28 cellular contexts compared by ENCODE assay signal in the genomic region with DNA sequence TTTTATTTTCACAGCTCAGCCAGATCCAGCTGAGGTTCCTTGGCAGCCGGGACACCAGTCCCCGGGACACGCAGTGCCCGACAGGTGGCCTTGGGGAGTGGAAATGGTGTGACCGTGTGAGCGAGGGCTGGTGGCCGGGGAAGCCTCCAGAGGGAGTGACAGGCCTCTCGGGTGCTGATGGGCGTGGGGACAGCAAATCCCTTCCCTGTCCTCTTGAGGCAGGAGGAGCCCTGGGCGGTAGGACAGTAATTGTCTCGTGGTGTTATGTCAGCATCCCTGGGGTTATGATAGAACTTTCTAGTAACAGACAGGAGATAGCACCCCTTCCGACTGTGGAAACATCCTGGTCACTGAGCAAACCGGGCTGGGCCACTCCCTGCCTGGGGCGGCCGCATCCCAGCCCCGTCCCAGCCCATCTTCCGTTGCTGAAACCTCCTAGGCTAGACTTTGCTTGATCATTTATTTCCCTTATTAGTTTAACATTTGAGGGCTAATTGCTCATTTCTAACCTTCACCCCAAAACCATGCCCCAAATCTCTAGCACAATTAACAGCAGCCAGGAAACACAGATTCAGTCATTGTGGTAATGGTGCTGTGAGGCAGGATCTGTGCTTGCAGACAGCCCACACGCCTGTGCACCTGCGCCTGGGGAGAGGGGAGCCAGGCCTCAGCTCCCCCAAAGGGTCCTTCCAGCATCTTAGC.
DNase-seq lines count a peak whose midpoint lies in the region; ATAC-seq and TF ChIP-seq lines count a peak whose summit lies in the region.
"Had no signal": no experiment of that assay in that cellular context is flagged by ENCODE, and none has a peak within 500 bp of the region (broad histone marks: within the 10 kb centered on the region; RNA-seq: fewer than 3 reads in every experiment).

No MANE protein-coding gene starts in this region.

- peaks cover 0 to 2% (median 0%) of the 10 kb centered on the region in 3 donors for H3K36me3 Mint-ChIP-seq in CD8-positive, alpha-beta memory T cell
- H3K36me3 Mint-ChIP-seq in osteocyte (ENCODE audit: unreplicated experiment): no peaks in the 10 kb centered on the region
- H3K36me3 Mint-ChIP-seq: activated naive CD4-positive, alpha-beta T cell treated with anti-CD3 and anti-CD28 coated beads, Interleukin-2, amount 50 U/mL, for 72 hours had no signal

- POLR2A ChIA-PET in CD8-positive, alpha-beta memory T cell (lab: Charles Lee): no interaction called here

- peaks cover 0 to 2% (median 0%) of the 10 kb centered on the region in 5 donors for H3K9me3 Mint-ChIP-seq in CD8-positive, alpha-beta memory T cell
- H3K9me3 Mint-ChIP-seq in osteocyte (ENCODE audit: unreplicated experiment): no peaks in the 10 kb centered on the region
- H3K9me3 Mint-ChIP-seq: activated naive CD4-positive, alpha-beta T cell treated with anti-CD3 and anti-CD28 coated beads, Interleukin-2, amount 50 U/mL, for 72 hours; activated T-helper 2 cell treated with anti-CD3 and anti-CD28 coated beads, Interferon-gamma antibody, Interleukin-2, Interleukin-4, amounts not matched to agents 10 μg/mL and 5 μg/mL and 100 μg/mL, durations not matched to agents 14 hours and 24 hours and 36 hours; T-helper 1 cell treated with Interleukin-12 subunit alpha and Interleukin-12 subunit beta and Interleukin-4 antibody, amounts not matched to agents 30 μg/mL and 1 μg/mL, for 36 hours had no signal

- DNase-seq in Right ventricle myocardium inferior (ENCODE audit: missing footprints) (no peak), cardiac septum (ENCODE audit: low spot score) (no peak), WERI-Rb-1 (peak; percentile 47), right atrium auricular region (ENCODE audit: low spot score) (no peak), activated gamma-delta T cell treated with Interleukin-2 at 50 U/mL for 16 hours (no peak), osteocyte (ENCODE audit: extremely low spot score, unreplicated experiment) (no peak)
- DNase-seq in CD8-positive, alpha-beta memory T cell: no peak
- DNase-seq: ACHN; activated CD4-positive, alpha-beta T cell treated with anti-CD3 and anti-CD28 coated beads for 48 hours; activated CD8-positive, alpha-beta memory T cell treated with anti-CD3 and anti-CD28 coated beads, Interleukin-2, amount 50 U/mL, for 4 hours; anterior cingulate cortex; cortex of kidney; GDM1; GOT3; KG1; mesenchymal stem cell; NCI-H1417 treated with DMSO at 0.1 percent for 48 hours; NCI-H345; stimulated activated CD8-positive, alpha-beta memory T cell treated with anti-CD3 and anti-CD28 coated beads, Interleukin-4, amount 100 ng/mL, for 48 hours; tibial artery had no signal

- H3K27me3 Mint-ChIP-seq in CD8-positive, alpha-beta memory T cell: peaks cover 8 to 30% of the 10 kb centered on the region in 2 donors
- H3K27me3 Mint-ChIP-seq in osteocyte (ENCODE audit: unreplicated experiment): peaks cover 12% of the 10 kb centered on the region

- H3K4me3 ChIP-seq in WERI-Rb-1 (ENCODE audit: low read depth, low read length): no peak overlapping the region
- H3K4me3 ChIP-seq in right atrium auricular region: no peak overlapping the region
- no peak overlapping the region for H3K4me3 ChIP-seq in CD8-positive, alpha-beta memory T cell (ENCODE audit: low read length)
- H3K4me3 ChIP-seq: cardiac muscle cell, SJSA1, skin epidermis, tibial artery had no signal

- H3K4me1 Mint-ChIP-seq in CD8-positive, alpha-beta memory T cell: peaks cover 2 to 7% (median 5%) of the 10 kb centered on the region in 3 donors
- no peaks in the 10 kb centered on the region for H3K4me1 Mint-ChIP-seq in osteocyte (ENCODE audit: unreplicated experiment)

- H3K9me3 ChIP-seq in WERI-Rb-1 (ENCODE audit: severe bottlenecking) (peaks cover 13% of the 10 kb centered on the region), right atrium auricular region (peaks cover 0 to 19% of the 10 kb centered on the region in 2 donors)
- H3K9me3 ChIP-seq in CD8-positive, alpha-beta memory T cell (ENCODE audit: low read length): no peaks in the 10 kb centered on the region
- H3K9me3 ChIP-seq: SJSA1 had no signal

- intact Hi-C loops in Right ventricle myocardium inferior (cut with DNase I) (no loop called here), cardiac septum (cut with DNase I) (no loop called here)

- H3K27ac ChIP-seq in WERI-Rb-1: no peak overlapping the region
- H3K27ac ChIP-seq in right atrium auricular region: peak overlapping the region; percentile 50 to 66
- H3K27ac ChIP-seq in CD8-positive, alpha-beta memory T cell (ENCODE audit: low read depth, low read length): no peak overlapping the region
- H3K27ac ChIP-seq: cardiac muscle cell, SJSA1, skin epidermis, tibial artery had no signal

- ATAC-seq in Right ventricle myocardium inferior (peak; percentile 61), GM19351 (IDR thresholded peaks at IDR 0.05; ENCODE audit: unreplicated experiment) (no peak)
- ATAC-seq: activated naive CD4-positive, alpha-beta T cell treated with anti-CD3 and anti-CD28 coated beads, Interleukin-2, amount 50 U/mL, for 72 hours; esophagus mucosa had no signal

- TF ChIP-seq CTCF in WERI-Rb-1 (IDR thresholded peaks at IDR 0.05; ENCODE audit: low read depth, low read length) (no peak), right atrium auricular region (IDR thresholded peaks at IDR 0.05) (no peak), osteocyte (IDR thresholded peaks at IDR 0.05) (no peak)

- peaks cover 35% of the 10 kb centered on the region for H3K36me3 ChIP-seq in WERI-Rb-1
- H3K36me3 ChIP-seq in right atrium auricular region: peaks cover 3% of the 10 kb centered on the region
- no peaks in the 10 kb centered on the region for H3K36me3 ChIP-seq in CD8-positive, alpha-beta memory T cell (ENCODE audit: insufficient read depth, low read length)
- H3K36me3 ChIP-seq: cardiac muscle cell, SJSA1, tibial artery had no signal

- H3K4me3 Mint-ChIP-seq in CD8-positive, alpha-beta memory T cell: peak overlapping the region in 1 of 7 donors; percentile 23
- no peak overlapping the region for H3K4me3 Mint-ChIP-seq in osteocyte (ENCODE audit: unreplicated experiment)
- H3K4me3 Mint-ChIP-seq: T-helper 1 cell treated with Interleukin-12 subunit alpha and Interleukin-12 subunit beta and Interleukin-4 antibody, amounts not matched to agents 30 μg/mL and 1 μg/mL, for 36 hours had no signal

- CTCF ChIA-PET in CD8-positive, alpha-beta memory T cell (lab: Charles Lee): no interaction called here

- H3K27ac Mint-ChIP-seq in CD8-positive, alpha-beta memory T cell: peak overlapping the region in 1 of 8 donors; percentile 54
- no peak overlapping the region for H3K27ac Mint-ChIP-seq in osteocyte (ENCODE audit: unreplicated experiment)
- H3K27ac Mint-ChIP-seq: activated naive CD4-positive, alpha-beta T cell treated with anti-CD3 and anti-CD28 coated beads, Interleukin-2, amount 50 U/mL, for 72 hours; activated T-helper 2 cell treated with anti-CD3 and anti-CD28 coated beads, Interferon-gamma antibody, Interleukin-2, Interleukin-4, amounts not matched to agents 10 μg/mL and 5 μg/mL and 100 μg/mL, durations not matched to agents 14 hours and 24 hours and 36 hours; T-helper 1 cell treated with Interleukin-12 subunit alpha and Interleukin-12 subunit beta and Interleukin-4 antibody, amounts not matched to agents 30 μg/mL and 1 μg/mL, for 36 hours had no signal

- H3K27me3 ChIP-seq in WERI-Rb-1 (ENCODE audit: insufficient read depth, low read depth, severe bottlenecking) (no peaks in the 10 kb centered on the region), right atrium auricular region (no peaks in the 10 kb centered on the region)
- H3K27me3 ChIP-seq in CD8-positive, alpha-beta memory T cell (ENCODE audit: insufficient read depth, low read length, poor library complexity, severe bottlenecking): no peaks in the 10 kb centered on the region
- H3K27me3 ChIP-seq: cardiac muscle cell had no signal

- H3K4me1 ChIP-seq in right atrium auricular region: no peaks in the 10 kb centered on the region
- no peaks in the 10 kb centered on the region for H3K4me1 ChIP-seq in CD8-positive, alpha-beta memory T cell (ENCODE audit: insufficient read depth, low read length)
- H3K4me1 ChIP-seq: SJSA1, tibial artery had no signal

Comparison
In these comparisons a context has a peak if more than half of its experiments do, and no peak if none do; other contexts are left out.
1. H3K27ac ChIP-seq: peak in right atrium auricular region (2 of 2); none in WERI-Rb-1 (single experiment) and CD8-positive, alpha-beta memory T cell (single experiment).